In the genomic region with DNA sequence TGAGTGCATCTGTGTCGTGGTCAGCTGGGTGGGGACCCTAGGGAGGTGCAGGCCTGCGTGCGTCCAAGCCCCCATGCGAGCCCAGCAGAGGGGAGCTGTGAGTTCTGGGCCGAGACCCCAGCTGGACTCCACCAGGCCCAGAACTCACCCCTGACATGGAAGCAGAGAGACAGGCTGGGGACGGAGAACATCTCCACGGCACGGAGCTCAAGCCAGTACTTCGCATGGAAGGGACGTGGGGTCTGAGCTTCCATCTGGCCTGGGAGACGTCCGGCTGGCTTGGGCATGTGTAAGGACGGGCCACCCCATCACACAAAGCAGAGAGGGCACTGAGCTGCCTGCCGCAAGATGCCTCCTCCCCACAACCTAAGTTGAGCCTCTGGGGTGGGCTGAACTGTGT, we compare ENCODE assay signal across 35 cellular contexts.
"Had no signal": no experiment of that assay in that cellular context is flagged by ENCODE, and none has a peak within 500 bp of the region (broad histone marks: within the 10 kb centered on the region; RNA-seq: fewer than 3 reads in every experiment).

No MANE protein-coding gene starts in this region.

- H3K36me3 ChIP-seq: MG63 had no signal

- H3K4me3 ChIP-seq: MG63 had no signal

- H3K27ac ChIP-seq: KMS-11 had no signal

- DNase-seq: Karpas-422, Kasumi-1, MG63, MM.1S, MV-4-11, NCI-H1048, NCI-H1092, NCI-H1092 treated with DMSO at 0.1 percent for 48 hours, NCI-H1105, NCI-H1105 treated with DMSO at 0.1 percent for 48 hours, NCI-H1417, NCI-H1417 treated with DMSO at 0.1 percent for 48 hours, NCI-H1436, NCI-H1436 treated with DMSO at 0.1 percent for 48 hours, NCI-H146, NCI-H1694, NCI-H1694 treated with DMSO at 0.1 percent for 48 hours, NCI-H187, NCI-H187 treated with DMSO at 0.1 percent for 48 hours, NCI-H1930, NCI-H2029, NCI-H2029 treated with DMSO at 0.1 percent for 48 hours, NCI-H2081, NCI-H2081 treated with DMSO at 0.1 percent for 48 hours, NCI-H2107, NCI-H2171, NCI-H2171 treated with DMSO at 0.1 percent for 48 hours, NCI-H2227 treated with DMSO at 0.1 percent for 48 hours, NCI-H226, NCI-H345, NCI-H446, NCI-H446 treated with DMSO at 0.1 percent for 48 hours, NCI-H510A, NCI-H510A treated with DMSO at 0.1 percent for 48 hours had no signal

- H3K9ac ChIP-seq: KMS-11 had no signal

- H3K9me3 ChIP-seq: MG63 had no signal

- H3K4me2 ChIP-seq: KMS-11 had no signal
